Comparison of ENCODE assay signal across 23 cellular contexts in genomic region chrX:97030463-97030862, GRCh38.
DNase-seq lines count a peak whose midpoint lies in the region; ATAC-seq and TF ChIP-seq lines count a peak whose summit lies in the region.
"Had no signal": no experiment of that assay in that cellular context is flagged by ENCODE, and none has a peak within 500 bp of the region (broad histone marks: within the 10 kb centered on the region; RNA-seq: fewer than 3 reads in every experiment).

No MANE protein-coding gene starts in this region.

- H4K20me1 ChIP-seq in OCI-LY3 (ENCODE audit: insufficient read depth, low read length) (no peaks in the 10 kb centered on the region), hepatocyte (ENCODE audit: insufficient read depth, poor library complexity, severe bottlenecking) (no peaks in the 10 kb centered on the region)

- H3K27me3 ChIP-seq in OCI-LY3 (ENCODE audit: low read depth, low read length) = no peaks in the 10 kb centered on the region
- no peaks in the 10 kb centered on the region for H3K27me3 ChIP-seq in heart right ventricle
- H3K27me3 ChIP-seq in hepatocyte = no peaks in the 10 kb centered on the region
- H3K27me3 ChIP-seq in lower lobe of right lung (ENCODE audit: low read depth) = no peaks in the 10 kb centered on the region

- H3K27ac ChIP-seq in OCI-LY3 (ENCODE audit: low read length) = peak overlapping the region; percentile 73
- H3K27ac ChIP-seq in heart right ventricle = no peak overlapping the region
- no peak overlapping the region for H3K27ac ChIP-seq in hepatocyte
- H3K27ac ChIP-seq in lower lobe of right lung = no peak overlapping the region
- H3K27ac ChIP-seq: thoracic aorta had no signal

- DNase-seq in GM13977 (ENCODE audit: low spot score) = peak; percentile 8
- no peak for DNase-seq in heart right ventricle
- no peak for DNase-seq in hepatocyte (ENCODE audit: low spot score)
- no peak for DNase-seq in lower lobe of right lung
- no peak for DNase-seq in T-helper 9 cell
- DNase-seq: activated B cell treated with CpG ODN at 0.5 μM for 24 hours; activated CD4-positive, alpha-beta T cell treated with anti-CD3 and anti-CD28 coated beads, Interleukin-2, amount 50 U/mL, for 4 hours; activated CD8-positive, alpha-beta memory T cell treated with anti-CD3 and anti-CD28 coated beads, Interleukin-2, amount 50 U/mL, for 4 hours; activated effector memory CD4-positive, alpha-beta T cell treated with anti-CD3 and anti-CD28 coated beads, Interleukin-2, amount 50 U/mL, for 16 hours; C1 segment of cervical spinal cord; COR-L47; effector memory CD8-positive, alpha-beta T cell; IMR-90; NCI-H1417 treated with DMSO at 0.1 percent for 48 hours; NCI-H524 treated with DMSO at 0.1 percent for 48 hours; PC-3; stimulated activated naive CD4-positive, alpha-beta T cell; T-cell had no signal

- intact Hi-C loops in heart right ventricle (cut with DNase I) (no loop called here), lower lobe of right lung (cut with DNase I) (no loop called here)

- peak overlapping the region; percentile 51 for H3K4me3 ChIP-seq in OCI-LY3 (ENCODE audit: low read length)
- no peak overlapping the region for H3K4me3 ChIP-seq in heart right ventricle
- no peak overlapping the region for H3K4me3 ChIP-seq in hepatocyte
- H3K4me3 ChIP-seq in lower lobe of right lung = no peak overlapping the region
- H3K4me3 ChIP-seq: thoracic aorta had no signal

- in situ Hi-C loops in GM13977 (cut with MboI; ENCODE audit: low pct_unique_long_range_greater_than_20kb, low sequenced_read_pairs, unreplicated experiment) = no loop called here

- H3K79me2 ChIP-seq in OCI-LY3 (ENCODE audit: low read length) (no peaks in the 10 kb centered on the region), hepatocyte (no peaks in the 10 kb centered on the region)

- WGBS in heart right ventricle, 2 donors = 85 to 86% methylated on average over 2 of the region's 2 CpGs
- 94% methylated on average over 2 of the region's 2 CpGs for WGBS in hepatocyte (ENCODE audit: low lambda C conversion rate, missing lambda C conversion rate)

- TF ChIP-seq CTCF in GM13977 (IDR thresholded peaks at IDR 0.05; ENCODE audit: extremely low read depth, insufficient read depth, missing control alignments) = no peak
- no peak for TF ChIP-seq CTCF in OCI-LY3 (IDR thresholded peaks at IDR 0.05; ENCODE audit: low read depth, low read length)
- no peak for TF ChIP-seq CTCF in heart right ventricle (IDR thresholded peaks at IDR 0.05)
- no peak for TF ChIP-seq CTCF in hepatocyte (IDR thresholded peaks at IDR 0.05; ENCODE audit: poor library complexity)
- no peak for TF ChIP-seq CTCF in lower lobe of right lung (IDR thresholded peaks at IDR 0.05)

- H2AFZ ChIP-seq in OCI-LY3 (ENCODE audit: low read depth, low read length) = no peak overlapping the region
- no peak overlapping the region for H2AFZ ChIP-seq in hepatocyte

- ATAC-seq in GM18870 (IDR thresholded peaks at IDR 0.05; ENCODE audit: unreplicated experiment) (peak; percentile 61), HG02852 (IDR thresholded peaks at IDR 0.05; ENCODE audit: unreplicated experiment) (peak; percentile 74), heart right ventricle (no peak), lower lobe of right lung (no peak)
- ATAC-seq: effector memory CD8-positive, alpha-beta T cell; HCT116; PC-3; T-cell had no signal

- no peaks in the 10 kb centered on the region for H3K9me2 ChIP-seq in hepatocyte (replicated peaks; ENCODE audit: insufficient read depth)

- peak overlapping the region; percentile 47; the same call in 1 of the 2 replicates for H3K9ac ChIP-seq in OCI-LY3 (ENCODE audit: low read length)

- H3K4me2 ChIP-seq in OCI-LY3 (ENCODE audit: low read length) (peak overlapping the region; percentile 78), hepatocyte (no peak overlapping the region)

- H3K36me3 ChIP-seq in OCI-LY3 (replicated peaks; ENCODE audit: low read depth, low read length) = no peaks in the 10 kb centered on the region
- H3K36me3 ChIP-seq in heart right ventricle = no peaks in the 10 kb centered on the region
- H3K36me3 ChIP-seq in hepatocyte (replicated peaks; ENCODE audit: insufficient read depth, low read depth) = no peaks in the 10 kb centered on the region
- no peaks in the 10 kb centered on the region for H3K36me3 ChIP-seq in lower lobe of right lung
- H3K36me3 ChIP-seq: thoracic aorta had no signal

- H3K4me1 ChIP-seq in OCI-LY3 (ENCODE audit: low read length) (peaks cover 28% of the 10 kb centered on the region), heart right ventricle (no peaks in the 10 kb centered on the region), hepatocyte (ENCODE audit: insufficient read depth) (no peaks in the 10 kb centered on the region), lower lobe of right lung (no peaks in the 10 kb centered on the region)

- H3K9me3 ChIP-seq in OCI-LY3 (ENCODE audit: insufficient read depth, low read length) (no peaks in the 10 kb centered on the region), heart right ventricle (no peaks in the 10 kb centered on the region), hepatocyte (ENCODE audit: low read depth) (no peaks in the 10 kb centered on the region), lower lobe of right lung (no peaks in the 10 kb centered on the region)
- H3K9me3 ChIP-seq: thoracic aorta had no signal

Comparison
In these comparisons a context has a peak if more than half of its experiments do, and no peak if none do; other contexts are left out.
1. ATAC-seq: peak in GM18870 (single experiment) and HG02852 (single experiment); none in heart right ventricle (0 of 8) and lower lobe of right lung (0 of 2).